Comparison of ENCODE assay signal across 11 cellular contexts in the genomic region with DNA sequence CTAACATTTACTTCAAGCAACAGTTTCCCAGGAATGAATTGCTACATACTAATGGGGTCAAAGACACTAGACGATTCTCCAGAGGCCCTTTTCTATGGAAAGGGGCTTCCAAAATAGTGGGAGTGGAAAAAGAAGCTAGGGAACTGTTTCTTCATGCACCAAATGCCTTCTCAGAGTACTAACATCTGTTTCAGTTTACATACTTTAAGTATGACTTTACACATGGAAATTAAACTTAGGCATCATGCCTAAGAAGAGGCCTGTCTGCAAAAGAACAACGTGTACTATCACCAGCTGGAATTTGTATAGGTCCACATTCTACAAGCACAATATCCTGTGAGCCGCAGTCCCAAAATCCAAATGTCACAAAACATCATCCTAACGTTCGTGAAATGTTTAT. TPM values are rescaled to one million over a fixed set of nuclear protein-coding genes. Genes with fewer than 3 reads are reported as not detected.
A peak's percentile ranks its signal among the peaks of the same experiment; 100 is the strongest.
DNase-seq lines count a peak whose midpoint lies in the region; ATAC-seq, FAIRE-seq and TF ChIP-seq lines count a peak whose summit lies in the region.
"Had no signal": no experiment of that assay in that cellular context is flagged by ENCODE, and none has a peak within 500 bp of the region (broad histone marks: within the 10 kb centered on the region; RNA-seq: fewer than 3 reads in every experiment).

No MANE protein-coding gene starts in this region.

- no peak overlapping the region for H3K4me3 Mint-ChIP-seq in activated naive CD4-positive, alpha-beta T cell treated with anti-CD3 and anti-CD28 coated beads, Interleukin-2, amount 10 ng/mL, durations not matched to agents 7 days and 5 days
- H3K4me3 Mint-ChIP-seq: activated B cell treated with CpG ODN at 0.5 μM for 24 hours had no signal

- H3K27ac Mint-ChIP-seq in activated naive CD4-positive, alpha-beta T cell treated with anti-CD3 and anti-CD28 coated beads, Interleukin-2, amount 10 ng/mL, durations not matched to agents 7 days and 5 days = no peak overlapping the region
- H3K27ac Mint-ChIP-seq: activated B cell treated with CpG ODN at 0.5 μM for 24 hours had no signal

- peaks cover 13% of the 10 kb centered on the region for H3K4me1 Mint-ChIP-seq in activated naive CD4-positive, alpha-beta T cell treated with anti-CD3 and anti-CD28 coated beads, Interleukin-2, amount 10 ng/mL, durations not matched to agents 7 days and 5 days
- H3K4me1 Mint-ChIP-seq: activated B cell treated with CpG ODN at 0.5 μM for 24 hours had no signal

- no peak overlapping the region for H3K4me3 ChIP-seq in AG04449 (ENCODE audit: low read depth, low read length)
- H3K4me3 ChIP-seq: adrenal gland, upper lobe of left lung had no signal

- TF ChIP-seq CTCF in AG04449 (IDR thresholded peaks at IDR 0.05; ENCODE audit: insufficient read depth, low read length, missing control alignments) (no peak), omental fat pad (IDR thresholded peaks at IDR 0.05) (no peak)

- no peaks in the 10 kb centered on the region for H3K27me3 Mint-ChIP-seq in activated naive CD4-positive, alpha-beta T cell treated with anti-CD3 and anti-CD28 coated beads, Interleukin-2, amount 10 ng/mL, durations not matched to agents 7 days and 5 days
- H3K27me3 Mint-ChIP-seq: activated B cell treated with CpG ODN at 0.5 μM for 24 hours had no signal

- H3K9me3 Mint-ChIP-seq in activated naive CD4-positive, alpha-beta T cell treated with anti-CD3 and anti-CD28 coated beads, Interleukin-2, amount 10 ng/mL, durations not matched to agents 7 days and 5 days = no peaks in the 10 kb centered on the region
- H3K9me3 Mint-ChIP-seq: activated B cell treated with CpG ODN at 0.5 μM for 24 hours had no signal

- no peak for FAIRE-seq in GM19239 (lab: Jason Lieb, UNC)

- CTCF ChIA-PET in AG04449 (lab: Yijun Ruan, JAX) = interaction anchor here (0.7 to 3.7 kb wide), 21 partner anchors 10 to 1912 kb away, joined by 3 to 56 read pairs (median 5); no protein-coding TSS in a partner anchor
- CTCF ChIA-PET in activated naive CD4-positive, alpha-beta T cell treated with anti-CD3 and anti-CD28 coated beads, Interleukin-2, amount 10 ng/mL, durations not matched to agents 7 days and 5 days (lab: Charles Lee) = interaction anchor here (0.7 to 3.7 kb wide), 19 partner anchors 8 to 1829 kb away, joined by 3 to 47 read pairs (median 4); no protein-coding TSS in a partner anchor

- POLR2A ChIA-PET in AG04449 (lab: Yijun Ruan, JAX) = no interaction called here

- ATAC-seq in omental fat pad (ENCODE audit: low FRiP score) (peak; percentile 91), HG03439 (IDR thresholded peaks at IDR 0.05; ENCODE audit: unreplicated experiment) (no peak)

- DNase-seq in AG04449 (ENCODE audit: low read depth, low spot score) = peak; percentile 80
- DNase-seq in NCI-H226 = peak; percentile 52
- peak; percentile 98 for DNase-seq in fibroblast of peridontal ligament (ENCODE audit: extremely low read depth)
- DNase-seq in omental fat pad (ENCODE audit: low spot score) = no peak
- no peak for DNase-seq in GM19239 (ENCODE audit: insufficient read length, low spot score)
- DNase-seq in activated naive CD4-positive, alpha-beta T cell treated with anti-CD3 and anti-CD28 coated beads, Interleukin-2, amount 10 ng/mL, durations not matched to agents 7 days and 5 days = no peak
- DNase-seq in COLO829 (ENCODE audit: low spot score) = no peak
- DNase-seq: activated B cell treated with CpG ODN at 0.5 μM for 24 hours, upper lobe of left lung had no signal

- no peaks in the 10 kb centered on the region for H3K36me3 Mint-ChIP-seq in activated naive CD4-positive, alpha-beta T cell treated with anti-CD3 and anti-CD28 coated beads, Interleukin-2, amount 10 ng/mL, durations not matched to agents 7 days and 5 days

RNA-seq across cellular contexts. Expression of gene WDR75, which starts 29.4 kb away (rescaled TPM):
- 10 to 100 TPM; 31.6 to 49.4 (median 38.8) TPM for total RNA-seq in omental fat pad

Comparison
In these comparisons a context has a peak if more than half of its experiments do, and no peak if none do; other contexts are left out.
1. DNase-seq: peak in AG04449 (single experiment), NCI-H226 (single experiment) and fibroblast of peridontal ligament (single experiment); none in omental fat pad (single experiment), GM19239 (single experiment), activated naive CD4-positive, alpha-beta T cell treated with anti-CD3 and anti-CD28 coated beads, Interleukin-2, amount 10 ng/mL, durations not matched to agents 7 days and 5 days (single experiment) and COLO829 (single experiment).